18 cellular contexts compared by ENCODE assay signal in genomic region chr11:44942029-44942710, GRCh38. TPM values are rescaled to one million over a fixed set of nuclear protein-coding genes. Genes with fewer than 3 reads are reported as not detected.
DNase-seq lines count a peak whose midpoint lies in the region; ATAC-seq, FAIRE-seq and TF ChIP-seq lines count a peak whose summit lies in the region.
"Had no signal": no experiment of that assay in that cellular context is flagged by ENCODE, and none has a peak within 500 bp of the region (broad histone marks: within the 10 kb centered on the region; RNA-seq: fewer than 3 reads in every experiment).

No MANE protein-coding gene starts in this region.

- ATAC-seq in stimulated activated naive CD8-positive, alpha-beta T cell treated with anti-CD3 and anti-CD28 coated beads, Interleukin-15, amount 100 ng/mL, for 72 hours, result no peak
- ATAC-seq in activated B cell treated with CpG ODN at 0.5 μM for 24 hours (ENCODE audit: low read depth) (no peak), memory B cell (ENCODE audit: low read depth) (no peak)
- ATAC-seq: gastroesophageal sphincter, Panc1 had no signal

- H3K27me3 Mint-ChIP-seq in stimulated activated naive CD8-positive, alpha-beta T cell treated with anti-CD3 and anti-CD28 coated beads, Interleukin-15, Interleukin-2, amounts not matched to agents 100 ng/mL and 50 ng/mL, for 24 hours, result no peaks in the 10 kb centered on the region
- H3K27me3 Mint-ChIP-seq in stimulated activated naive CD8-positive, alpha-beta T cell treated with anti-CD3 and anti-CD28 coated beads, Interleukin-15, amount 100 ng/mL, for 72 hours, result no peaks in the 10 kb centered on the region
- H3K27me3 Mint-ChIP-seq in activated B cell treated with CpG ODN at 0.5 μM for 24 hours, result no peaks in the 10 kb centered on the region
- no peaks in the 10 kb centered on the region for H3K27me3 Mint-ChIP-seq in memory B cell

- H3K9me3 ChIP-seq in PC-9 (ENCODE audit: insufficient read depth, low read depth), result no peaks in the 10 kb centered on the region
- H3K9me3 ChIP-seq: gastroesophageal sphincter, HAP-1, sigmoid colon, vagina had no signal

- no TSS peak for BruUV-seq in PC-9 (replicated peaks; lab: Mats Ljungman, UMichigan)

- no peaks in the 10 kb centered on the region for H3K27me3 ChIP-seq in PC-9 (ENCODE audit: insufficient read depth, low read depth)
- H3K27me3 ChIP-seq: gastroesophageal sphincter, sigmoid colon, vagina had no signal

- POLR2A ChIA-PET in activated B cell treated with CpG ODN at 0.5 μM for 24 hours (lab: Charles Lee), result interaction anchor here (0.9 to 1.8 kb wide), 6 partner anchors 8 to 161 kb away, joined by 3 to 17 read pairs (median 4); partner anchors contain the start of gene TP53I11
- POLR2A ChIA-PET in PC-9 (lab: Charles Lee; ENCODE audit: unreplicated experiment), result no interaction called here

- peak; percentile 99 for FAIRE-seq in urothelium cell line (lab: Jason Lieb, UNC)

- H3K4me2 ChIP-seq in PC-9, result no peak overlapping the region

- no peaks in the 10 kb centered on the region for H3K79me2 ChIP-seq in PC-9 (ENCODE audit: low read depth)

- no peaks in the 10 kb centered on the region for H3K9me3 Mint-ChIP-seq in stimulated activated naive CD8-positive, alpha-beta T cell treated with anti-CD3 and anti-CD28 coated beads, Interleukin-15, Interleukin-2, amounts not matched to agents 100 ng/mL and 50 ng/mL, for 24 hours
- no peaks in the 10 kb centered on the region for H3K9me3 Mint-ChIP-seq in stimulated activated naive CD8-positive, alpha-beta T cell treated with anti-CD3 and anti-CD28 coated beads, Interleukin-15, amount 100 ng/mL, for 72 hours
- H3K9me3 Mint-ChIP-seq in activated B cell treated with CpG ODN at 0.5 μM for 24 hours (no peaks in the 10 kb centered on the region), memory B cell (no peaks in the 10 kb centered on the region)

- H3K36me3 ChIP-seq in PC-9 (ENCODE audit: low read depth), result no peaks in the 10 kb centered on the region
- H3K36me3 ChIP-seq: HAP-1, sigmoid colon, vagina had no signal

- DNase-seq in stimulated activated naive CD8-positive, alpha-beta T cell treated with anti-CD3 and anti-CD28 coated beads, Interleukin-15, amount 100 ng/mL, for 72 hours, result no peak
- DNase-seq in activated B cell treated with CpG ODN at 0.5 μM for 24 hours (no peak), memory B cell (ENCODE audit: low spot score in 2 of 2) (no peak), urothelium cell line (ENCODE audit: low spot score) (no peak), PC-9 (no peak), NCI-H2029 (lab: John Stamatoyannopoulos, UW) (no peak), GM19240 (ENCODE audit: insufficient read length, low spot score) (no peak)
- DNase-seq: activated CD4-positive, CD25-positive, alpha-beta regulatory T cell treated with anti-CD3 and anti-CD28 coated beads, Interleukin-2, amount 50 U/mL, for 72 hours; activated naive CD4-positive, alpha-beta T cell treated with Interleukin-2 at 50 U/mL for 16 hours; dermis blood vessel endothelial cell; EL; NCI-H82; sigmoid colon had no signal

- H3K27ac Mint-ChIP-seq in stimulated activated naive CD8-positive, alpha-beta T cell treated with anti-CD3 and anti-CD28 coated beads, Interleukin-15, Interleukin-2, amounts not matched to agents 100 ng/mL and 50 ng/mL, for 24 hours, result peak overlapping the region; percentile 88
- peak overlapping the region in 1 of 2 donors; percentile 43 for H3K27ac Mint-ChIP-seq in stimulated activated naive CD8-positive, alpha-beta T cell treated with anti-CD3 and anti-CD28 coated beads, Interleukin-15, amount 100 ng/mL, for 72 hours
- H3K27ac Mint-ChIP-seq in activated B cell treated with CpG ODN at 0.5 μM for 24 hours (peak overlapping the region; percentile 80), memory B cell (peak overlapping the region; percentile 81)

- H3K27ac ChIP-seq in PC-9, result no peak overlapping the region
- H3K27ac ChIP-seq: vagina had no signal

- intact Hi-C loops in activated B cell treated with CpG ODN at 0.5 μM for 24 hours (cut with micrococcal nuclease) (loop anchor here (5.0 to 10.0 kb wide), 3 partner anchors 35 to 1763 kb away; partner anchors contain the start of genes ARHGAP1, SLC35C1 and ZNF408), PC-9 (cut with micrococcal nuclease; ENCODE audit: unreplicated experiment) (no loop called here)

- peak overlapping the region; percentile 7 for H3K4me3 Mint-ChIP-seq in stimulated activated naive CD8-positive, alpha-beta T cell treated with anti-CD3 and anti-CD28 coated beads, Interleukin-15, Interleukin-2, amounts not matched to agents 100 ng/mL and 50 ng/mL, for 24 hours
- H3K4me3 Mint-ChIP-seq in stimulated activated naive CD8-positive, alpha-beta T cell treated with anti-CD3 and anti-CD28 coated beads, Interleukin-15, amount 100 ng/mL, for 72 hours, result no peak overlapping the region
- H3K4me3 Mint-ChIP-seq in activated B cell treated with CpG ODN at 0.5 μM for 24 hours (peak overlapping the region; percentile 76), memory B cell (peak overlapping the region; percentile 72)

- TF ChIP-seq CTCF in activated B cell treated with CpG ODN at 0.5 μM for 24 hours (IDR thresholded peaks at IDR 0.05), result no peak
- no peak for TF ChIP-seq CTCF in PC-9 (conservative IDR thresholded peaks at IDR 0.05)

- no peaks in the 10 kb centered on the region for H3K9me2 ChIP-seq in PC-9 (ENCODE audit: insufficient read depth)

- H3K4me1 Mint-ChIP-seq in stimulated activated naive CD8-positive, alpha-beta T cell treated with anti-CD3 and anti-CD28 coated beads, Interleukin-15, Interleukin-2, amounts not matched to agents 100 ng/mL and 50 ng/mL, for 24 hours (ENCODE audit: low read depth), result peaks cover 34% of the 10 kb centered on the region
- peaks cover 40% of the 10 kb centered on the region for H3K4me1 Mint-ChIP-seq in stimulated activated naive CD8-positive, alpha-beta T cell treated with anti-CD3 and anti-CD28 coated beads, Interleukin-15, amount 100 ng/mL, for 72 hours
- peaks cover 82% of the 10 kb centered on the region for H3K4me1 Mint-ChIP-seq in activated B cell treated with CpG ODN at 0.5 μM for 24 hours
- peaks cover 57% of the 10 kb centered on the region for H3K4me1 Mint-ChIP-seq in memory B cell

- H3F3A ChIP-seq in PC-9 (ENCODE audit: insufficient read depth, low read depth), result no peaks in the 10 kb centered on the region

- no peak overlapping the region for H3K4me3 ChIP-seq in PC-9
- H3K4me3 ChIP-seq: gastroesophageal sphincter, HAP-1, sigmoid colon, vagina had no signal

- H4K20me1 ChIP-seq in PC-9 (ENCODE audit: insufficient read depth), result no peaks in the 10 kb centered on the region; the same call in 1 of the 2 replicates

- no peaks in the 10 kb centered on the region for H3K4me1 ChIP-seq in PC-9 (replicated peaks; ENCODE audit: insufficient read depth)
- H3K4me1 ChIP-seq: HAP-1 had no signal

- CTCF ChIA-PET in activated B cell treated with CpG ODN at 0.5 μM for 24 hours (lab: Charles Lee), result interaction anchor here (1.2 to 24.5 kb wide), 3 partner anchors 14 to 162 kb away, joined by 4 to 1010 read pairs (median 5); no protein-coding TSS in a partner anchor
- CTCF ChIA-PET in PC-9 (lab: Charles Lee), result interaction anchor here (0.7 kb wide), 1 partner anchor 373 kb away, joined by 5 read pairs; no protein-coding TSS in a partner anchor

- H3K36me3 Mint-ChIP-seq in stimulated activated naive CD8-positive, alpha-beta T cell treated with anti-CD3 and anti-CD28 coated beads, Interleukin-15, Interleukin-2, amounts not matched to agents 100 ng/mL and 50 ng/mL, for 24 hours (ENCODE audit: low read depth), result no peaks in the 10 kb centered on the region
- H3K36me3 Mint-ChIP-seq in activated B cell treated with CpG ODN at 0.5 μM for 24 hours (ENCODE audit: low read depth) (peaks cover 32% of the 10 kb centered on the region), memory B cell (peaks cover 6% of the 10 kb centered on the region)

- no peak overlapping the region for H2AFZ ChIP-seq in PC-9

RNA-seq across cellular contexts. Expression of gene TP53I11, which starts 8.5 kb away (rescaled TPM):
- total RNA-seq in activated B cell treated with CpG ODN at 0.5 μM for 24 hours (145 and 175 TPM in 2 replicates), PC-9 (2021) (0.46 and 1.1 TPM in 2 replicates)

Comparison
In these comparisons a context has a peak if more than half of its experiments do, and no peak if none do; other contexts are left out.
1. H3K4me3 Mint-ChIP-seq: peak in stimulated activated naive CD8-positive, alpha-beta T cell treated with anti-CD3 and anti-CD28 coated beads, Interleukin-15, Interleukin-2, amounts not matched to agents 100 ng/mL and 50 ng/mL, for 24 hours (single experiment), activated B cell treated with CpG ODN at 0.5 μM for 24 hours (single experiment) and memory B cell (single experiment); none in stimulated activated naive CD8-positive, alpha-beta T cell treated with anti-CD3 and anti-CD28 coated beads, Interleukin-15, amount 100 ng/mL, for 72 hours (0 of 2).
2. RNA of gene TP53I11, which starts 8.5 kb away (total RNA-seq): 145 to 175 TPM in activated B cell treated with CpG ODN at 0.5 μM for 24 hours; 0.46 to 1.1 TPM in PC-9; every median in the first group is over 10 times any median in the second.